In genomic region chr12:15629108-15629507, GRCh38 we compare ENCODE assay signal across 1 cellular context.
A peak's percentile ranks its signal among the peaks of the same experiment; 100 is the strongest.
TF ChIP-seq lines count a peak whose summit lies in the region.

No MANE protein-coding gene starts in this region.

TF ChIP-seq in HCT116, 20 proteins besides CTCF, POLR2A, EP300 and RAD21 (continued from another document):
- no peak for TF ChIP-seq REST (IDR thresholded peaks at IDR 0.05; ENCODE audit: low read depth)
- no peak for TF ChIP-seq SRF (IDR thresholded peaks at IDR 0.05; ENCODE audit: low read depth)
- TF ChIP-seq, protein P1, sequence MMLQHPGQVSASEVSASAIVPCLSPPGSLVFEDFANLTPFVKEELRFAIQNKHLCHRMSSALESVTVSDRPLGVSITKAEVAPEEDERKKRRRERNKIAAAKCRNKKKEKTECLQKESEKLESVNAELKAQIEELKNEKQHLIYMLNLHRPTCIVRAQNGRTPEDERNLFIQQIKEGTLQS (IDR thresholded peaks at IDR 0.05) = no peak
- no peak for TF ChIP-seq TCF7L2 (IDR thresholded peaks at IDR 0.05; ENCODE audit: borderline replicate concordance, extremely low read depth, insufficient read depth, insufficient read length)
- TF ChIP-seq ZNF274 (IDR thresholded peaks at IDR 0.05; ENCODE audit: low read depth, low read length) = no peak
- TF ChIP-seq CBX3 (IDR thresholded peaks at IDR 0.05; ENCODE audit: low read depth) = peak; percentile 48; the same call in 1 of the 2 replicates
- peak; percentile 23; the same call in 1 of the 2 replicates for TF ChIP-seq EGR1 (IDR thresholded peaks at IDR 0.05; ENCODE audit: low read depth)
- no peak for TF ChIP-seq ELF1 (IDR thresholded peaks at IDR 0.05; ENCODE audit: borderline replicate concordance, low read depth)
- TF ChIP-seq CEBPB (IDR thresholded peaks at IDR 0.05; ENCODE audit: low read depth) = 0 out of 2 replicates have a peak, but pooled peaks have one; percentile 32
- no peak for TF ChIP-seq ZFX (IDR thresholded peaks at IDR 0.05)
- no peak for TF ChIP-seq YY1 (IDR thresholded peaks at IDR 0.05; ENCODE audit: extremely low read depth, insufficient replicate concordance, low read depth, low read length)
